Comparison of ENCODE assay signal across 8 cellular contexts in genomic region chr17:40287159-40287493, GRCh38. TPM values are rescaled to one million over a fixed set of nuclear protein-coding genes. Genes with fewer than 3 reads are reported as not detected.
DNase-seq lines count a peak whose midpoint lies in the region; ATAC-seq and TF ChIP-seq lines count a peak whose summit lies in the region.

No MANE protein-coding gene starts in this region.

- H4K5ac ChIP-seq in IMR-90 (ENCODE audit: low read depth, low read length), result peak overlapping the region; percentile 86

- H4K20me1 ChIP-seq in IMR-90 (ENCODE audit: insufficient read depth, low read length), result peaks cover 7% of the 10 kb centered on the region; the same call in 1 of the 2 replicates

- peak overlapping the region; percentile 93 for H3K4me2 ChIP-seq in IMR-90 (ENCODE audit: low read depth, low read length)

- peak overlapping the region; percentile 51 for H2BK5ac ChIP-seq in IMR-90 (ENCODE audit: low read depth, low read length, poor library complexity, severe bottlenecking)

- no peak overlapping the region; the same call in 1 of the 2 replicates for H2BK20ac ChIP-seq in IMR-90 (ENCODE audit: low read depth, low read length)

- H3K79me1 ChIP-seq in IMR-90 (ENCODE audit: low read depth in 1 of 2, low read length in 2 of 2), result peaks cover 11 to 26% of the 10 kb centered on the region in 2 experiments; a peak in 3 of 4 replicates

- no CpG with 5 or more reads among the region's 4 CpGs for WGBS in IMR-90 (ENCODE audit: extremely low coverage in 2 of 2, insufficient read length in 1 of 2), 2 experiments

- no peaks in the 10 kb centered on the region for H3K27me3 ChIP-seq in CD4-positive, alpha-beta T cell (ENCODE audit: control insufficient read depth, insufficient read depth, low read length)
- H3K27me3 ChIP-seq in IMR-90 (ENCODE audit: control insufficient read depth, insufficient read depth, low read length), result no peaks in the 10 kb centered on the region
- no peaks in the 10 kb centered on the region for H3K27me3 ChIP-seq in breast epithelium

- peaks cover 32% of the 10 kb centered on the region for H3K4me1 Mint-ChIP-seq in CD4-positive, alpha-beta T cell (ENCODE audit: low read depth)
- H3K4me1 Mint-ChIP-seq in neural crest cell, result peaks cover 36% of the 10 kb centered on the region

- CTCF ChIA-PET in CD4-positive, alpha-beta T cell (lab: Charles Lee), result no interaction called here
- CTCF ChIA-PET in IMR-90 (lab: Yijun Ruan, JAX), result no interaction called here

- peak overlapping the region; percentile 79 for H3K4ac ChIP-seq in IMR-90 (ENCODE audit: low read depth, low read length)

- ATAC-seq in CD4-positive, alpha-beta T cell (ENCODE audit: poor library complexity), result no peak
- ATAC-seq in IMR-90 (ENCODE audit: low read depth) (no peak), HG02610 (IDR thresholded peaks at IDR 0.05; ENCODE audit: unreplicated experiment) (no peak), GM19328 (IDR thresholded peaks at IDR 0.05; ENCODE audit: unreplicated experiment) (no peak), GM18870 (IDR thresholded peaks at IDR 0.05; ENCODE audit: unreplicated experiment) (no peak)

- TF ChIP-seq RAD21 in IMR-90 (IDR thresholded peaks at IDR 0.05; ENCODE audit: low read length), result no peak

- H3K18ac ChIP-seq in IMR-90 (ENCODE audit: low read depth, low read length), result peak overlapping the region; percentile 60

- no TSS peak for BruUV-seq in IMR-90 (replicated peaks; lab: Mats Ljungman, UMichigan)

- no peaks in the 10 kb centered on the region for H3K9me3 ChIP-seq in CD4-positive, alpha-beta T cell (ENCODE audit: control insufficient read depth, low read length)
- no peaks in the 10 kb centered on the region for H3K9me3 ChIP-seq in IMR-90 (ENCODE audit: control insufficient read depth, insufficient read depth, low read length)
- H3K9me3 ChIP-seq in breast epithelium, result no peaks in the 10 kb centered on the region

- peak overlapping the region; percentile 19; the same call in 1 of the 2 replicates for H3K4me3 ChIP-seq in IMR-90 (ENCODE audit: insufficient read depth, low read depth, low read length)
- peak overlapping the region in 2 of 3 donors; percentile 30 to 53 for H3K4me3 ChIP-seq in breast epithelium

- peak overlapping the region; percentile 12; the same call in 1 of the 3 replicates for H2BK15ac ChIP-seq in IMR-90 (ENCODE audit: low read depth, low read length)

- H3K27me3 Mint-ChIP-seq in CD4-positive, alpha-beta T cell, result no peaks in the 10 kb centered on the region
- no peaks in the 10 kb centered on the region for H3K27me3 Mint-ChIP-seq in neural crest cell (ENCODE audit: low read depth)

- H4K8ac ChIP-seq in IMR-90 (ENCODE audit: low read depth in 2 of 2, low read length in 2 of 2), result peak overlapping the region; percentile 21 to 96

- H3K4me3 Mint-ChIP-seq in CD4-positive, alpha-beta T cell, result peak overlapping the region; percentile 95
- H3K4me3 Mint-ChIP-seq in neural crest cell, result peak overlapping the region; percentile 95

- H3K14ac ChIP-seq in IMR-90 (replicated peaks; ENCODE audit: low read depth, low read length), result peak overlapping the region; percentile 89

- H3K9me1 ChIP-seq in IMR-90 (ENCODE audit: insufficient read depth, low read length), result peaks cover 17% of the 10 kb centered on the region

- DNase-seq in CD4-positive, alpha-beta T cell, result no peak
- DNase-seq in IMR-90 (no peak), breast epithelium (ENCODE audit: low spot score in 2 of 2) (no peak), neural crest cell (ENCODE audit: low read depth, low spot score) (no peak), NCI-H1105 (lab: John Stamatoyannopoulos, UW) (no peak)

- no peak for TF ChIP-seq CTCF in CD4-positive, alpha-beta T cell (IDR thresholded peaks at IDR 0.05)
- TF ChIP-seq CTCF in IMR-90 (conservative IDR thresholded peaks at IDR 0.05; ENCODE audit: low read depth, low read length) (no peak), breast epithelium (IDR thresholded peaks at IDR 0.05) (no peak), neural crest cell (conservative IDR thresholded peaks at IDR 0.05) (no peak)

- peak overlapping the region; percentile 22; the same call in 1 of the 2 replicates for H4K91ac ChIP-seq in IMR-90 (ENCODE audit: insufficient read depth, low read depth, low read length)

- in situ Hi-C loops in IMR-90 (cut with MboI; ENCODE audit: low sequenced_read_pairs), result loop anchor here (10.0 kb wide), 1 partner anchor 262 kb away; no protein-coding TSS in a partner anchor

- 0 out of 2 replicates have a peak overlapping the region, but pooled peaks have one; percentile 27 for H3K56ac ChIP-seq in IMR-90 (ENCODE audit: extremely low read depth, insufficient read depth, low read length)

- peak overlapping the region; percentile 92; the same call in 1 of the 2 replicates for H2AK5ac ChIP-seq in IMR-90 (ENCODE audit: low read depth, low read length)

- H3K36me3 ChIP-seq in IMR-90 (ENCODE audit: control insufficient read depth, insufficient read depth, low read length) (no peaks in the 10 kb centered on the region), breast epithelium (no peaks in the 10 kb centered on the region)

- TF ChIP-seq POLR2A in IMR-90 (IDR thresholded peaks at IDR 0.05; ENCODE audit: low read depth, low read length) (no peak), breast epithelium (IDR thresholded peaks at IDR 0.05) (no peak)

- intact Hi-C loops in CD4-positive, alpha-beta T cell (cut with DNase I, micrococcal nuclease), result loop anchor here (1.0 to 5.0 kb wide), 5 partner anchors 30 to 130 kb away; partner anchors contain the start of genes TOP2A (in 1 of the 2) and WIPF2 (in 1 of the 2)
- intact Hi-C loops in IMR-90 (cut with micrococcal nuclease) (no loop called here), breast epithelium (cut with DNase I; ENCODE audit: low total_unique reads) (no loop called here)

- H3K27ac ChIP-seq in CD4-positive, alpha-beta T cell (ENCODE audit: low read depth, low read length), result no peak overlapping the region
- H3K27ac ChIP-seq in IMR-90 (ENCODE audit: insufficient read depth, low read length) (no peak overlapping the region; the same call in 1 of the 2 replicates), breast epithelium (peak overlapping the region in 1 of 2 donors; percentile 48)

- H3K23ac ChIP-seq in IMR-90 (ENCODE audit: low read depth, low read length), result no peak overlapping the region; the same call in 1 of the 2 replicates

- no peaks in the 10 kb centered on the region for H3K9me3 Mint-ChIP-seq in CD4-positive, alpha-beta T cell
- H3K9me3 Mint-ChIP-seq in neural crest cell, result no peaks in the 10 kb centered on the region

- H3K4me1 ChIP-seq in IMR-90 (ENCODE audit: control insufficient read depth, insufficient read depth, low read length) (peaks cover 13% of the 10 kb centered on the region), breast epithelium (peaks cover 0 to 9% of the 10 kb centered on the region in 2 donors)

- POLR2A ChIA-PET in CD4-positive, alpha-beta T cell (lab: Charles Lee), result no interaction called here
- POLR2A ChIA-PET in IMR-90 (lab: Charles Lee; ENCODE audit: unreplicated experiment), result no interaction called here

- dilution Hi-C loops in IMR-90 (cut with HindIII; ENCODE audit: low sequenced_read_pairs, unreplicated experiment), result no loop called here

- peak overlapping the region; percentile 60 for H3K27ac Mint-ChIP-seq in CD4-positive, alpha-beta T cell
- H3K27ac Mint-ChIP-seq in neural crest cell (ENCODE audit: unreplicated experiment), result no peak overlapping the region

- H2AFZ ChIP-seq in IMR-90 (replicated peaks; ENCODE audit: low read length, poor library complexity), result peak overlapping the region; percentile 90

- H3K36me3 Mint-ChIP-seq in CD4-positive, alpha-beta T cell (ENCODE audit: low read depth), result peaks cover 17% of the 10 kb centered on the region
- peaks cover 11% of the 10 kb centered on the region for H3K36me3 Mint-ChIP-seq in neural crest cell (ENCODE audit: low read depth)

- H3K9ac ChIP-seq in IMR-90 (ENCODE audit: low read depth, low read length), result peak overlapping the region; percentile 52; the same call in 1 of the 2 replicates

- peak overlapping the region; percentile 70 for H2AK9ac ChIP-seq in IMR-90 (replicated peaks; ENCODE audit: low read depth, low read length, poor library complexity)

- 0 out of 2 replicates have a peak overlapping the region, but pooled peaks have one; percentile 52 for H2BK120ac ChIP-seq in IMR-90 (ENCODE audit: low read depth, low read length)

TF ChIP-seq in IMR-90, 13 proteins besides CTCF, POLR2A, EP300 and RAD21 (continues in another document):
- TF ChIP-seq MXI1 (IDR thresholded peaks at IDR 0.05; ENCODE audit: borderline replicate concordance, low read depth, low read length) (no peak), USF2 (IDR thresholded peaks at IDR 0.05; ENCODE audit: low read depth, low read length) (no peak), NFE2L2 (IDR thresholded peaks at IDR 0.05; ENCODE audit: low read depth, low read length) (no peak), ELK1 (IDR thresholded peaks at IDR 0.05; ENCODE audit: borderline replicate concordance, low read depth, low read length) (no peak)

RNA-seq across cellular contexts. Expression of gene CDC6, which starts 0.6 kb away (rescaled TPM):
- 1 to 10 TPM; 1.0 to 1.8 TPM for total RNA-seq in CD4-positive, alpha-beta T cell
- total RNA-seq in IMR-90 (2012; rRNA removed), result 25.6 and 27.8 TPM in 2 replicates
- polyA plus RNA-seq in IMR-90 (2012; rRNA removed), result 13.8 and 15.3 TPM in 2 replicates
- 4.2 and 16.4 TPM in 2 replicates for polyA plus RNA-seq in IMR-90 (2012; cell fraction: cytosol; rRNA removed)
- polyA plus RNA-seq in IMR-90 (2012; cell fraction: nucleus; rRNA removed; ENCODE audit: low replicate concordance), result 3.9 and 9.1 TPM in 2 replicates
- total RNA-seq in breast epithelium, result under 1 TPM; 0.29 to 0.98 (median 0.80) TPM
- total RNA-seq in neural crest cell, result 94.5 and 104 TPM in 2 replicates

RNA-seq across cellular contexts. Expression of gene RARA, which starts 21.9 kb away (rescaled TPM):
- total RNA-seq in CD4-positive, alpha-beta T cell, result 100 to 1,000 TPM; 114 to 115 TPM
- total RNA-seq in IMR-90 (2012; rRNA removed) (7.2 and 9.0 TPM in 2 replicates), breast epithelium (10 to 100 TPM; 14.2 to 31.2 (median 25.2) TPM), neural crest cell (22.3 and 25.9 TPM in 2 replicates)
- polyA plus RNA-seq in IMR-90 (2012; rRNA removed), result 12.7 and 13.6 TPM in 2 replicates
- 11.3 and 18.9 TPM in 2 replicates for polyA plus RNA-seq in IMR-90 (2012; cell fraction: cytosol; rRNA removed)
- 11.5 and 14.7 TPM in 2 replicates for polyA plus RNA-seq in IMR-90 (2012; cell fraction: nucleus; rRNA removed; ENCODE audit: low replicate concordance)

Comparison
In these comparisons a context has a peak if more than half of its experiments do, and no peak if none do; other contexts are left out.
1. intact Hi-C loops: an anchor here in CD4-positive, alpha-beta T cell (1.0 to 5.0 kb wide); none called in IMR-90 and breast epithelium.